ENCODE assay signal across 1 cellular context in genomic region chr4:3408793-3409330, GRCh38.
A peak's percentile ranks its signal among the peaks of the same experiment; 100 is the strongest.
TF ChIP-seq lines count a peak whose summit lies in the region.

No MANE protein-coding gene starts in this region.

TF ChIP-seq in K562, 482 proteins besides CTCF, POLR2A, EP300 and RAD21:
- TF ChIP-seq MAFG (tag; conservative IDR thresholded peaks at IDR 0.05) (0 out of 2 replicates have a peak, but pooled peaks have one; percentile 25), BRF1 (IDR thresholded peaks at IDR 0.05; ENCODE audit: borderline replicate concordance, extremely low read depth, insufficient read length) (no peak), ZNF212 (CRISPR knock-in tag; IDR thresholded peaks at IDR 0.05) (no peak), C11orf30 (IDR thresholded peaks at IDR 0.05; ENCODE audit: low read depth) (peak; percentile 47; the same call in 1 of the 2 replicates), FOXJ2 (tag; IDR thresholded peaks at IDR 0.05) (no peak), E2F1 (CRISPR knock-in tag; IDR thresholded peaks at IDR 0.05) (no peak), NR1H2 (CRISPR knock-in tag; IDR thresholded peaks at IDR 0.05) (no peak), ZNF79 (CRISPR knock-in tag; IDR thresholded peaks at IDR 0.05; ENCODE audit: low read depth) (no peak), STAT5A (IDR thresholded peaks at IDR 0.05; ENCODE audit: borderline replicate concordance, low read length) (no peak), ZNF764 (CRISPR knock-in tag; IDR thresholded peaks at IDR 0.05; ENCODE audit: low read depth) (no peak), CEBPB (tag; IDR thresholded peaks at IDR 0.05) (no peak), ERF (CRISPR knock-in tag; IDR thresholded peaks at IDR 0.05) (no peak), MAFK (IDR thresholded peaks at IDR 0.05; ENCODE audit: low read length) (0 out of 2 replicates have a peak, but pooled peaks have one; percentile 12), TAF9B (IDR thresholded peaks at IDR 0.05; ENCODE audit: partially characterized antibody) (no peak), KLF13 (tag; IDR thresholded peaks at IDR 0.05; ENCODE audit: borderline replicate concordance, low read depth) (peak; percentile 10; the same call in 1 of the 2 replicates), ZNF253 (CRISPR knock-in tag; conservative IDR thresholded peaks at IDR 0.05) (no peak), ZNF316 (IDR thresholded peaks at IDR 0.05) (0 out of 2 replicates have a peak, but pooled peaks have one; percentile 22), POLR3G (IDR thresholded peaks at IDR 0.05; ENCODE audit: extremely low read depth, insufficient read length, insufficient replicate concordance) (no peak)
